ENCODE assay signal across 36 cellular contexts in the genomic region with DNA sequence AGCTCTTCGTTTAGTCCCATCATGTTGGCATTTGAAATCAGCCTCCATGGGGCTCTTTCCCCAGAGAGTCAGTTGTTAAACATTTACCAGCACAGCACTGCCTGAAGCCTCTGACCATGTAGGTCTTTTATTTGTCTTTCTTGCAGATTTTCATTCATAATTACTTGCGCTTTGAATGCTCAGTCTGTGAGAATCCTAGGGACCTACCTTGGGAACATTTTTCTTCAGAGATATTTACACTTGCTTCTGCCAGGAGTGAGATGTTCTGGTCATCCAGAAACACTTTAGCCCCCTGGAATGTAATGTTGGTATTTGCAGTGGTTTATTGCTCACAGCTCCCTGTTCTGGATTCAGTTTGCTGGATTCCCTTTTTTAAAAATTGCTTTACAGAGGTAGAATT. TPM values are rescaled to one million over a fixed set of nuclear protein-coding genes. Genes with fewer than 3 reads are reported as not detected.
"Had no signal": no experiment of that assay in that cellular context is flagged by ENCODE, and none has a peak within 500 bp of the region (broad histone marks: within the 10 kb centered on the region; RNA-seq: fewer than 3 reads in every experiment).

No MANE protein-coding gene starts in this region.

- H3K4me1 ChIP-seq: SJCRH30 had no signal

- FAIRE-seq: bronchial epithelial cell had no signal

- H3K27ac Mint-ChIP-seq: activated CD4-positive, alpha-beta memory T cell treated with anti-CD3 and anti-CD28 coated beads, Interleukin-2, amount 10 ng/mL, durations not matched to agents 7 days and 5 days; activated CD8-positive, alpha-beta memory T cell treated with anti-CD3 and anti-CD28 coated beads, Interleukin-2, amount 10 ng/mL, durations not matched to agents 7 days and 5 days; activated naive CD4-positive, alpha-beta T cell treated with anti-CD3 and anti-CD28 coated beads, Interleukin-2, amount 10 ng/mL, durations not matched to agents 7 days and 5 days; activated naive CD8-positive, alpha-beta T cell; activated naive CD8-positive, alpha-beta T cell treated with anti-CD3 and anti-CD28 coated beads, Interleukin-2, amount 50 U/mL, for 24 hours; brain had no signal

- H3K27me3 ChIP-seq: SJCRH30 had no signal

- H3K9me3 ChIP-seq: SJCRH30 had no signal

- H3K27ac ChIP-seq: SJCRH30, SK-N-MC, WERI-Rb-1 had no signal

- H3K36me3 Mint-ChIP-seq: activated CD8-positive, alpha-beta memory T cell treated with anti-CD3 and anti-CD28 coated beads, Interleukin-2, amount 10 ng/mL, durations not matched to agents 7 days and 5 days; activated naive CD4-positive, alpha-beta T cell treated with anti-CD3 and anti-CD28 coated beads, Interleukin-2, amount 10 ng/mL, durations not matched to agents 7 days and 5 days; activated naive CD8-positive, alpha-beta T cell; brain had no signal

- H3K9me3 Mint-ChIP-seq: activated CD4-positive, alpha-beta memory T cell treated with anti-CD3 and anti-CD28 coated beads, Interleukin-2, amount 10 ng/mL, durations not matched to agents 7 days and 5 days; activated naive CD4-positive, alpha-beta T cell treated with anti-CD3 and anti-CD28 coated beads, Interleukin-2, amount 10 ng/mL, durations not matched to agents 7 days and 5 days; activated naive CD8-positive, alpha-beta T cell treated with anti-CD3 and anti-CD28 coated beads, Interleukin-2, amount 50 U/mL, for 24 hours had no signal

- H3K4me1 Mint-ChIP-seq: activated CD4-positive, alpha-beta memory T cell treated with anti-CD3 and anti-CD28 coated beads, Interleukin-2, amount 10 ng/mL, durations not matched to agents 7 days and 5 days; activated CD8-positive, alpha-beta memory T cell treated with anti-CD3 and anti-CD28 coated beads, Interleukin-2, amount 10 ng/mL, durations not matched to agents 7 days and 5 days; activated naive CD4-positive, alpha-beta T cell treated with anti-CD3 and anti-CD28 coated beads, Interleukin-2, amount 10 ng/mL, durations not matched to agents 7 days and 5 days; activated naive CD8-positive, alpha-beta T cell treated with anti-CD3 and anti-CD28 coated beads, Interleukin-2, amount 50 U/mL, for 24 hours had no signal

- DNase-seq: activated CD4-positive, alpha-beta memory T cell treated with anti-CD3 and anti-CD28 coated beads, Interleukin-2, amount 10 ng/mL, durations not matched to agents 7 days and 5 days; activated CD4-positive, alpha-beta T cell treated with anti-CD3 and anti-CD28 coated beads for 1 hour; activated CD4-positive, alpha-beta T cell treated with anti-CD3 and anti-CD28 coated beads for 48 hours; activated CD4-positive, CD25-positive, alpha-beta regulatory T cell; activated CD8-positive, alpha-beta memory T cell treated with anti-CD3 and anti-CD28 coated beads for 24 hours; activated CD8-positive, alpha-beta memory T cell treated with anti-CD3 and anti-CD28 coated beads, Interleukin-2, amount 10 ng/mL, durations not matched to agents 7 days and 5 days; activated CD8-positive, alpha-beta memory T cell treated with anti-CD3 and anti-CD28 coated beads, Interleukin-2, amount 50 U/mL, for 48 hours; activated effector memory CD4-positive, alpha-beta T cell treated with Interleukin-2 at 50 U/mL for 16 hours; activated naive CD4-positive, alpha-beta T cell treated with anti-CD3 and anti-CD28 coated beads, Interleukin-2, amount 10 ng/mL, durations not matched to agents 7 days and 5 days; activated naive CD8-positive, alpha-beta T cell treated with anti-CD3 and anti-CD28 coated beads, Interleukin-2, amount 50 U/mL, for 24 hours; activated T-cell treated with anti-CD3 and anti-CD28 coated beads, Interleukin-2, amount 50 U/mL, for 48 hours; anterior cingulate cortex; caudate nucleus; Kasumi-1; MG63; NCI-H1048; NCI-H1105 treated with DMSO at 0.1 percent for 48 hours; NCI-H1436; NCI-H1694; NCI-H1930; NCI-H2081 treated with DMSO at 0.1 percent for 48 hours; NCI-H226; NCI-H446 treated with DMSO at 0.1 percent for 48 hours; NCI-H524; SHP77; SJCRH30; T1000; WERI-Rb-1 had no signal

- H3K4me3 Mint-ChIP-seq: activated CD4-positive, alpha-beta memory T cell treated with anti-CD3 and anti-CD28 coated beads, Interleukin-2, amount 10 ng/mL, durations not matched to agents 7 days and 5 days; activated CD8-positive, alpha-beta memory T cell treated with anti-CD3 and anti-CD28 coated beads, Interleukin-2, amount 10 ng/mL, durations not matched to agents 7 days and 5 days; activated naive CD4-positive, alpha-beta T cell treated with anti-CD3 and anti-CD28 coated beads, Interleukin-2, amount 10 ng/mL, durations not matched to agents 7 days and 5 days; activated naive CD8-positive, alpha-beta T cell; activated naive CD8-positive, alpha-beta T cell treated with anti-CD3 and anti-CD28 coated beads, Interleukin-2, amount 50 U/mL, for 24 hours; brain had no signal

- H3K36me3 ChIP-seq: MG63, SJCRH30, WERI-Rb-1 had no signal

- H3K4me3 ChIP-seq: MG63, SJCRH30, SK-N-MC had no signal

- ATAC-seq: activated CD8-positive, alpha-beta memory T cell treated with anti-CD3 and anti-CD28 coated beads, Interleukin-2, amount 10 ng/mL, durations not matched to agents 7 days and 5 days; activated naive CD8-positive, alpha-beta T cell treated with anti-CD3 and anti-CD28 coated beads, Interleukin-2, amount 50 U/mL, for 24 hours; Panc1 had no signal

RNA-seq across cellular contexts. Expression of gene RPH3A, which starts 41.7 kb away (rescaled TPM):
- total RNA-seq: activated CD4-positive, alpha-beta memory T cell treated with anti-CD3 and anti-CD28 coated beads, Interleukin-2, amount 10 ng/mL, durations not matched to agents 7 days and 5 days; activated CD8-positive, alpha-beta memory T cell treated with anti-CD3 and anti-CD28 coated beads, Interleukin-2, amount 10 ng/mL, durations not matched to agents 7 days and 5 days; bronchial epithelial cell; RPMI7951; SJCRH30; T-helper 1 cell treated with Interleukin-12 subunit alpha and Interleukin-12 subunit beta and Interleukin-4 antibody, amounts not matched to agents 30 ng/mL and 1 ng/mL, for 36 hours; T-helper 2 cell treated with Interferon-gamma antibody and Interleukin-4, amounts not matched to agents 100 ng/mL and 5 ng/mL, for 36 hours had no signal
